16 cellular contexts compared by ENCODE assay signal in the genomic region with DNA sequence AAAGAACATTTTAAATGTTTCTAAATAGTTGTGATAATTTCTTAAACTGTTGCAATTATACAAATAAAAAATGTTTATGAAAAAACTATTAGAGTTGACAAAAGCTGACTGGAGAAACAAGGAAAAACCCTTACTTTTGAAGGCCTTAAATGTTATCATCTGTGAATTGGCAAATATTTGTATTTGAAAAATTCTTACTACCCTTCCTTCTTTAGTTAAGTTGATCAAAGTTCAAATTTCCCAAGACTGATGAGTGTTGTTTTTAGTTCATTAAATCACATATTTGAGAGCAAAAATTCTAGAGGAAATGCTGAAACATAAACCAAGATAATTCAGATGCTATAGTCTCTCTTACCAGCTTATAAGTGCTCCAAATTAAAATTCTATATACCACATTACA. TPM values are rescaled to one million over a fixed set of nuclear protein-coding genes. Genes with fewer than 3 reads are reported as not detected.
A peak's percentile ranks its signal among the peaks of the same experiment; 100 is the strongest.
DNase-seq lines count a peak whose midpoint lies in the region; ATAC-seq, FAIRE-seq and TF ChIP-seq lines count a peak whose summit lies in the region.
"Had no signal": no experiment of that assay in that cellular context is flagged by ENCODE, and none has a peak within 500 bp of the region (broad histone marks: within the 10 kb centered on the region; RNA-seq: fewer than 3 reads in every experiment).

No MANE protein-coding gene starts in this region.

- FAIRE-seq in A549 (lab: Jason Lieb, UNC) = no peak
- FAIRE-seq: GM12891, H1 had no signal

- H3K9ac ChIP-seq in SK-N-MC (ENCODE audit: insufficient read length) = no peak overlapping the region

- POLR2A ChIA-PET in A549 (lab: Yijun Ruan, JAX) (interaction anchor here (0.5 kb wide), 1 partner anchor 27 kb away, joined by 3 read pairs; no protein-coding TSS in a partner anchor), Caco-2 (lab: Charles Lee) (no interaction called here)

- no peaks in the 10 kb centered on the region for H3K9me3 ChIP-seq in A549
- H3K9me3 ChIP-seq in Caco-2 = no peaks in the 10 kb centered on the region
- no peaks in the 10 kb centered on the region for H3K9me3 ChIP-seq in SK-N-MC (ENCODE audit: low read depth, low read length)
- H3K9me3 ChIP-seq in hepatocyte (ENCODE audit: low read depth) = no peaks in the 10 kb centered on the region

- TF ChIP-seq EP300 in A549 (IDR thresholded peaks at IDR 0.05) = no peak

- CTCF ChIA-PET in A549 (lab: Yijun Ruan, JAX) (interaction anchor here (0.7 kb wide), 1 partner anchor 17 kb away, joined by 3 read pairs; no protein-coding TSS in a partner anchor), Caco-2 (lab: Charles Lee) (no interaction called here)

- peak overlapping the region; percentile 67 for H3K4me3 Mint-ChIP-seq in Caco-2 (ENCODE audit: unreplicated experiment)
- H3K4me3 Mint-ChIP-seq: CD14-positive monocyte, HFFc6 had no signal

- intact Hi-C loops in Caco-2 (cut with micrococcal nuclease; ENCODE audit: unreplicated experiment) = loop anchor here (10.0 kb wide), 1 partner anchor 61 kb away; no protein-coding TSS in a partner anchor

- H3K36me3 ChIP-seq in Caco-2 (ENCODE audit: control insufficient read depth, insufficient read depth, low read length) = peaks cover 4% of the 10 kb centered on the region
- H3K36me3 ChIP-seq in SK-N-MC (ENCODE audit: insufficient read depth, low read length) = peaks cover 60% of the 10 kb centered on the region
- H3K36me3 ChIP-seq in hepatocyte (replicated peaks; ENCODE audit: insufficient read depth, low read depth) = no peaks in the 10 kb centered on the region

- H3K9me3 Mint-ChIP-seq in Caco-2 (ENCODE audit: unreplicated experiment) = no peaks in the 10 kb centered on the region
- H3K9me3 Mint-ChIP-seq: CD14-positive monocyte, HFFc6 had no signal

- peaks cover 36% of the 10 kb centered on the region for H3K4me1 Mint-ChIP-seq in Caco-2 (ENCODE audit: low read depth, unreplicated experiment)

- H3K4me2 ChIP-seq in A549 (peak overlapping the region; percentile 24; the same call in 2 of the 3 replicates), hepatocyte (no peak overlapping the region)

- H3K27me3 Mint-ChIP-seq in Caco-2 (ENCODE audit: insufficient read depth, unreplicated experiment) = no peaks in the 10 kb centered on the region

- no peaks in the 10 kb centered on the region for H3K9me2 ChIP-seq in hepatocyte (replicated peaks; ENCODE audit: insufficient read depth)

- peak overlapping the region; percentile 89 for H3K27ac Mint-ChIP-seq in Caco-2 (ENCODE audit: unreplicated experiment)
- H3K27ac Mint-ChIP-seq: CD14-positive monocyte, HFFc6 had no signal

- TF ChIP-seq RAD21 in A549 (conservative IDR thresholded peaks at IDR 0.05 in 1 of 2, IDR thresholded peaks at IDR 0.05 in 1 of 2) = no peak

- H3K36me3 Mint-ChIP-seq in Caco-2 (ENCODE audit: insufficient read depth, unreplicated experiment) = peaks cover 70% of the 10 kb centered on the region

- no peaks in the 10 kb centered on the region for H4K20me1 ChIP-seq in hepatocyte (ENCODE audit: insufficient read depth, poor library complexity, severe bottlenecking)

- H3K27me3 ChIP-seq in Caco-2 (replicated peaks; ENCODE audit: control insufficient read depth, insufficient read depth, low read length) (no peaks in the 10 kb centered on the region), hepatocyte (no peaks in the 10 kb centered on the region)

- H2AFZ ChIP-seq in hepatocyte = no peak overlapping the region

- DNase-seq in A549 (ENCODE audit: low read depth in 1 of 2, low spot score in 1 of 2) (no peak), Caco-2 (no peak), SK-N-MC (ENCODE audit: low read depth, low spot score) (no peak), hepatocyte (ENCODE audit: low spot score) (no peak), SKM-1 treated with dmso at 0.1 percent for 144 hours (lab: John Stamatoyannopoulos, UW; ENCODE audit: unreplicated experiment) (no peak)
- DNase-seq in activated CD8-positive, alpha-beta memory T cell treated with anti-CD3 and anti-CD28 coated beads, Interleukin-2, amount 50 U/mL, for 4 hours = no peak
- no peak for DNase-seq in activated CD4-positive, alpha-beta T cell treated with anti-CD3 and anti-CD28 coated beads, Interleukin-2, amount 50 U/mL, for 48 hours
- DNase-seq: DMS79, HCEC 1CT, HFFc6, KG1 had no signal

- ATAC-seq in A549 (no peak), HG03571 (IDR thresholded peaks at IDR 0.05; ENCODE audit: unreplicated experiment) (no peak)

- H3K79me2 ChIP-seq in hepatocyte = peaks cover 22% of the 10 kb centered on the region

- H3K4me1 ChIP-seq in A549 (peaks cover 46% of the 10 kb centered on the region), Caco-2 (peaks cover 47% of the 10 kb centered on the region), hepatocyte (ENCODE audit: insufficient read depth) (peaks cover 14% of the 10 kb centered on the region)

- no TSS peak for BruUV-seq in Caco-2 (replicated peaks; lab: Mats Ljungman, UMichigan)

- TF ChIP-seq POLR2A in A549 (IDR thresholded peaks at IDR 0.05; ENCODE audit: low read length) = no peak

- H3K4me3 ChIP-seq in A549 = no peak overlapping the region
- H3K4me3 ChIP-seq in Caco-2 (ENCODE audit: low read depth, low read length) = no peak overlapping the region
- H3K4me3 ChIP-seq in SK-N-MC = no peak overlapping the region
- no peak overlapping the region for H3K4me3 ChIP-seq in hepatocyte

- no peak for TF ChIP-seq CTCF in A549 (IDR thresholded peaks at IDR 0.05)
- TF ChIP-seq CTCF in Caco-2 (IDR thresholded peaks at IDR 0.05; ENCODE audit: insufficient read depth in 1 of 2, low read depth in 1 of 2, low read length in 1 of 2, severe bottlenecking in 1 of 2, unreplicated experiment in 1 of 2) = no peak
- TF ChIP-seq CTCF in hepatocyte (IDR thresholded peaks at IDR 0.05; ENCODE audit: poor library complexity) = no peak

- no peak overlapping the region for H3K27ac ChIP-seq in A549
- H3K27ac ChIP-seq in SK-N-MC = 0 out of 2 replicates have a peak overlapping the region, but pooled peaks have one; percentile 8
- H3K27ac ChIP-seq in hepatocyte = peak overlapping the region; percentile 15
- H3K27ac ChIP-seq: HL-60 had no signal

TF ChIP-seq in A549, 52 proteins besides CTCF, POLR2A, EP300 and RAD21:
- no peak for TF ChIP-seq KDM1A (IDR thresholded peaks at IDR 0.05; ENCODE audit: low read depth)
- TF ChIP-seq TFCP2L1 (CRISPR knock-in tag; IDR thresholded peaks at IDR 0.05) = no peak
- TF ChIP-seq HEYL (CRISPR knock-in tag; IDR thresholded peaks at IDR 0.05) = no peak

RNA-seq across cellular contexts. Expression of a gene that starts 2.6 kb away (rescaled TPM):
- polyA plus RNA-seq in A549 (2011; rRNA removed) (29.8 and 30.9 TPM in 2 replicates), A549 (2017; fragmentation: RNase III; extraction: RNeasy Plus Mini Kit Qiagen cat#74134 plus additional on column Dnase treatment) (13.8 to 15.2 TPM (median 13.8 TPM) in 3 replicates), hepatocyte (68.0 and 87.5 TPM in 2 replicates)
- 10.1 and 12.3 TPM in 2 replicates for polyA plus RNA-seq in A549 (2012; cell fraction: cytosol; rRNA removed)
- 4.6 and 8.6 TPM in 2 replicates for polyA plus RNA-seq in A549 (2012; cell fraction: nucleus; rRNA removed)
- 8.6 and 11.0 TPM in 2 replicates for polyA minus RNA-seq in A549 (2011; rRNA and poly(A)+ RNA removed)
- total RNA-seq in Caco-2 (2022) (77.5 and 81.0 TPM in 2 replicates), hepatocyte (77.7 and 89.7 TPM in 2 replicates)

RNA-seq across cellular contexts. Expression of a gene that starts 32.0 kb away (rescaled TPM):
- polyA plus RNA-seq in A549 (2011; rRNA removed) (3.8 and 4.8 TPM in 2 replicates), A549 (2017; fragmentation: RNase III; extraction: RNeasy Plus Mini Kit Qiagen cat#74134 plus additional on column Dnase treatment) (8.2 to 8.3 TPM (median 8.3 TPM) in 3 replicates), hepatocyte (0.98 and 2.2 TPM in 2 replicates)
- 3.3 and 4.2 TPM in 2 replicates for polyA plus RNA-seq in A549 (2012; cell fraction: cytosol; rRNA removed)
- 5.3 and 5.4 TPM in 2 replicates for polyA plus RNA-seq in A549 (2012; cell fraction: nucleus; rRNA removed)
- 3.2 and 3.6 TPM in 2 replicates for polyA minus RNA-seq in A549 (2011; rRNA and poly(A)+ RNA removed)
- total RNA-seq in Caco-2 (2022) (9.3 and 10.0 TPM in 2 replicates), hepatocyte (3.3 and 3.6 TPM in 2 replicates)

Comparison
In these comparisons a context has a peak if more than half of its experiments do, and no peak if none do; other contexts are left out.
1. H3K27ac ChIP-seq: peak in SK-N-MC (single experiment) and hepatocyte (single experiment); none in A549 (0 of 2).